In the genomic region with DNA sequence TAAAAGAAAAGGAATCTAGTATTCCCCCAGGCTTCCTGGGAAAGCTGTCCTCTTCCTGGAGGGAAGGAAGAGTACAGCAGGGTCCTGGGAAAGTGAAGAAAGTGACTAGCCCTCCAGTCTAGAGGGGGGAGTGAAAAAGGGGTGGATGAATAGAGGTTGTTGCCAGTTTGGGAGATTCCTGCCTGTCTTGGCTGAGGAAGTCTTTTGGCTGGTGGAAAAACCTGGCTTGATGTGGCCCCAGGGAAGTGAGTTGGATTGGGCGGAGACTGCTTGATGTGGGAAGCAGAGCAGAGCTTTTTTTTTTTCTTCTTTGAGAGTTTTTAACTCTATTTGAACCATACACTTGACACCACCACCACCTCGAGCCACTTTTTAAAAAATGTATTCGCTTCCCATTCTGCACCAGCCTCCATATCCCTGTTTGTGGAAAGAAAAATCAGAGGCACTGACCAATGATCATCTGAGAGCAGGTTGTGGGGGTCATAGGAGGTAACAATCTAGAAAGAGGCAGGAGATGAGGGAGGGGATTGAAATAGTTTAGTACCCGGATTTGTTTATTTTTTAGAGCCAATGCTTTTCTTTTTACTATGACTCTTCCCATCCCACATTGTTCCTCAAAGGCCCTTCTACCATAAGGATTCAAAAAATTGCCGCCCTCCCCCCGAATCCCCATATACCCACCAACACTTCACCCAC, we compare ENCODE assay signal across 1 cellular context.
TF ChIP-seq lines count a peak whose summit lies in the region.

No MANE protein-coding gene starts in this region.

TF ChIP-seq in GM23338, 12 proteins besides CTCF, POLR2A, EP300 and RAD21 (continued from another document):
- no peak for TF ChIP-seq ZNF462 (CRISPR knock-in tag; IDR thresholded peaks at IDR 0.05)
- no peak for TF ChIP-seq ZNF114 (CRISPR knock-in tag; IDR thresholded peaks at IDR 0.05)
- TF ChIP-seq, protein P1, sequence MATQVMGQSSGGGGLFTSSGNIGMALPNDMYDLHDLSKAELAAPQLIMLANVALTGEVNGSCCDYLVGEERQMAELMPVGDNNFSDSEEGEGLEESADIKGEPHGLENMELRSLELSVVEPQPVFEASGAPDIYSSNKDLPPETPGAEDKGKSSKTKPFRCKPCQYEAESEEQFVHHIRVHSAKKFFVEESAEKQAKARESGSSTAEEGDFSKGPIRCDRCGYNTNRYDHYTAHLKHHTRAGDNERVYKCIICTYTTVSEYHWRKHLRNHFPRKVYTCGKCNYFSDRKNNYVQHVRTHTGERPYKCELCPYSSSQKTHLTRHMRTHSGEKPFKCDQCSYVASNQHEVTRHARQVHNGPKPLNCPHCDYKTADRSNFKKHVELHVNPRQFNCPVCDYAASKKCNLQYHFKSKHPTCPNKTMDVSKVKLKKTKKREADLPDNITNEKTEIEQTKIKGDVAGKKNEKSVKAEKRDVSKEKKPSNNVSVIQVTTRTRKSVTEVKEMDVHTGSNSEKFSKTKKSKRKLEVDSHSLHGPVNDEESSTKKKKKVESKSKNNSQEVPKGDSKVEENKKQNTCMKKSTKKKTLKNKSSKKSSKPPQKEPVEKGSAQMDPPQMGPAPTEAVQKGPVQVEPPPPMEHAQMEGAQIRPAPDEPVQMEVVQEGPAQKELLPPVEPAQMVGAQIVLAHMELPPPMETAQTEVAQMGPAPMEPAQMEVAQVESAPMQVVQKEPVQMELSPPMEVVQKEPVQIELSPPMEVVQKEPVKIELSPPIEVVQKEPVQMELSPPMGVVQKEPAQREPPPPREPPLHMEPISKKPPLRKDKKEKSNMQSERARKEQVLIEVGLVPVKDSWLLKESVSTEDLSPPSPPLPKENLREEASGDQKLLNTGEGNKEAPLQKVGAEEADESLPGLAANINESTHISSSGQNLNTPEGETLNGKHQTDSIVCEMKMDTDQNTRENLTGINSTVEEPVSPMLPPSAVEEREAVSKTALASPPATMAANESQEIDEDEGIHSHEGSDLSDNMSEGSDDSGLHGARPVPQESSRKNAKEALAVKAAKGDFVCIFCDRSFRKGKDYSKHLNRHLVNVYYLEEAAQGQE (IDR thresholded peaks at IDR 0.05; ENCODE audit: unreplicated experiment): no peak
- no peak for TF ChIP-seq STAT1 (IDR thresholded peaks at IDR 0.05; ENCODE audit: unreplicated experiment)
- TF ChIP-seq, protein P2, sequence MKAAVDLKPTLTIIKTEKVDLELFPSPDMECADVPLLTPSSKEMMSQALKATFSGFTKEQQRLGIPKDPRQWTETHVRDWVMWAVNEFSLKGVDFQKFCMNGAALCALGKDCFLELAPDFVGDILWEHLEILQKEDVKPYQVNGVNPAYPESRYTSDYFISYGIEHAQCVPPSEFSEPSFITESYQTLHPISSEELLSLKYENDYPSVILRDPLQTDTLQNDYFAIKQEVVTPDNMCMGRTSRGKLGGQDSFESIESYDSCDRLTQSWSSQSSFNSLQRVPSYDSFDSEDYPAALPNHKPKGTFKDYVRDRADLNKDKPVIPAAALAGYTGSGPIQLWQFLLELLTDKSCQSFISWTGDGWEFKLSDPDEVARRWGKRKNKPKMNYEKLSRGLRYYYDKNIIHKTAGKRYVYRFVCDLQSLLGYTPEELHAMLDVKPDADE (IDR thresholded peaks at IDR 0.05): no peak
- TF ChIP-seq EZH2phosphoT487 (IDR thresholded peaks at IDR 0.05; ENCODE audit: unreplicated experiment): no peak
- TF ChIP-seq CREB1 (CRISPR knock-in tag; IDR thresholded peaks at IDR 0.05; ENCODE audit: low read depth): no peak
